Comparison of ENCODE assay signal across 13 cellular contexts in the genomic region with DNA sequence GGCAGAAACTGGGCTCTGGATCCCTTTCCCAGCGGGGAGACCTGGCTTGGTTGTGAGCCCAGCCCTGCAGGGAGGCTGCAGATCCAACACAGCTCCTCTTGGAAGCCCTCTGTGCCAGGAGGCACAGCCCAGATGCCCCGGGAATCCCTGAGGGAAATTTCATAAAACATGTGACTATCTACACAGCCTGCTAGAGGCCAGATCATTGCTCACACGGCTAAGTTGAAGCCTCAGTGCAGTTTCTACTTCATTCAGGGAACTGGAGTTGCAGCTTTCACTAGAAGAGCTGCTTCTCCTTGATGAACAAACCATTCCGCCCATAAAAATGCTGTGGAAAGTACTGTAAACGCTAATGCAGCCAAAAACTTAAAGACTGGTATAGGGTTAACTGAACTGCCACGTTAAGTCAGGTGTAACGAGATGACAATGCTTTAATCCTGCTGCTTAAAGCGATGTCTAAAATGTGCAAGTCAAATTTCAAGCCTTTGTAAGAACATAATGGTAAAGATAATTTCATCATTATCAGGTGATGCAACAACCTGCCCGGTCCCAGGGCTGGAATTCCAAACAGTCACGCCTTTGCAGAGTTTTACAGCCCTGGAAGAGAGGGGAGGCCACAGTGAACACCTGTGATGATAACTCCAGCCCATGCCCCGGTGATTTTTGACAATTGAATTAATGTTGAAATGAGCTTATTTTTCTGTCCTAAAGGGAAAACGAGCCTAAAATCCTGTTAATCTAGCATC.
A peak's percentile ranks its signal among the peaks of the same experiment; 100 is the strongest.
DNase-seq lines count a peak whose midpoint lies in the region; ATAC-seq and TF ChIP-seq lines count a peak whose summit lies in the region.
"Had no signal": no experiment of that assay in that cellular context is flagged by ENCODE, and none has a peak within 500 bp of the region (broad histone marks: within the 10 kb centered on the region; RNA-seq: fewer than 3 reads in every experiment).

No MANE protein-coding gene starts in this region.

- H3K27me3 ChIP-seq in breast epithelium (no peaks in the 10 kb centered on the region), PC-9 (ENCODE audit: insufficient read depth, low read depth) (no peaks in the 10 kb centered on the region), body of pancreas (no peaks in the 10 kb centered on the region)

- H3K36me3 ChIP-seq in breast epithelium (no peaks in the 10 kb centered on the region), PC-9 (ENCODE audit: low read depth) (no peaks in the 10 kb centered on the region), body of pancreas (replicated peaks in 1 of 2; ENCODE audit: insufficient read depth in 1 of 2, low read depth in 2 of 2) (no peaks in the 10 kb centered on the region)

- TF ChIP-seq POLR2A in breast epithelium (IDR thresholded peaks at IDR 0.05) (no peak), body of pancreas (IDR thresholded peaks at IDR 0.05) (no peak)

- no peak overlapping the region for H3K4me3 ChIP-seq in breast epithelium
- H3K4me3 ChIP-seq in PC-9 = peak overlapping the region; percentile 18; the same call in 1 of the 2 replicates
- no peak overlapping the region for H3K4me3 ChIP-seq in body of pancreas

- POLR2A ChIA-PET in MCF 10A (lab: Yijun Ruan, JAX) (interaction anchor here (1.6 to 2.6 kb wide), 3 partner anchors 58 to 180 kb away, joined by 4 to 12 read pairs (median 11); no protein-coding TSS in a partner anchor), PC-9 (lab: Charles Lee; ENCODE audit: unreplicated experiment) (interaction anchor here (0.5 to 0.6 kb wide), 3 partner anchors 114 to 321 kb away, joined by 4 to 7 read pairs (median 4); no protein-coding TSS in a partner anchor)

- peaks cover 16% of the 10 kb centered on the region; the same call in 1 of the 2 replicates for H3K79me2 ChIP-seq in PC-9 (ENCODE audit: low read depth)

- BruUV-seq in MCF 10A (replicated peaks; lab: Mats Ljungman, UMichigan) (no TSS peak), PC-9 (replicated peaks; lab: Mats Ljungman, UMichigan) (no TSS peak)

- H3K36me3 Mint-ChIP-seq in MCF 10A (ENCODE audit: insufficient read depth, unreplicated experiment) = peaks cover 24% of the 10 kb centered on the region

- H3K4me1 Mint-ChIP-seq in MCF 10A (ENCODE audit: insufficient read depth, unreplicated experiment) = peaks cover 31% of the 10 kb centered on the region

- 62 to 66% methylated on average over 11 to 12 of the region's 12 CpGs for WGBS in body of pancreas, 2 donors

- DNase-seq in MCF 10A (ENCODE audit: unreplicated experiment) (peak; percentile 80), breast epithelium (ENCODE audit: low spot score in 2 of 2) (no peak), PC-9 (peak; percentile 49 to 86), iris pigment epithelial cell (ENCODE audit: low read depth) (peak; percentile 28), hepatic stellate cell (ENCODE audit: low spot score) (no peak), body of pancreas (no peak)
- DNase-seq: activated CD4-positive, CD25-positive, alpha-beta regulatory T cell; activated naive CD4-positive, alpha-beta T cell; NCI-H1436; nephron progenitor cell; stimulated activated CD4-positive, alpha-beta T cell treated with anti-CD3 and anti-CD28 coated beads, Interleukin-2, amount 100 ng/mL, for 48 hours had no signal

- no peaks in the 10 kb centered on the region for H3K27me3 Mint-ChIP-seq in MCF 10A (ENCODE audit: insufficient read depth, unreplicated experiment)

- H3F3A ChIP-seq in PC-9 (ENCODE audit: insufficient read depth, low read depth) = peaks cover 54% of the 10 kb centered on the region

- H3K4me2 ChIP-seq in PC-9 = peak overlapping the region; percentile 64

- H3K9me3 ChIP-seq in breast epithelium (no peaks in the 10 kb centered on the region), PC-9 (ENCODE audit: insufficient read depth, low read depth) (no peaks in the 10 kb centered on the region), body of pancreas (no peaks in the 10 kb centered on the region)

- CTCF ChIA-PET in MCF 10A (lab: Yijun Ruan, JAX) (interaction anchor here (0.9 to 3.1 kb wide), 5 partner anchors 13 to 172 kb away, joined by 3 to 21 read pairs (median 3); partner anchors contain the start of gene ZFHX3), PC-9 (lab: Charles Lee) (interaction anchor here (1.2 to 1.3 kb wide), 2 partner anchors 43 to 114 kb away, joined by 3 to 4 read pairs; no protein-coding TSS in a partner anchor)

- TF ChIP-seq CTCF in MCF 10A (IDR thresholded peaks at IDR 0.05; ENCODE audit: unreplicated experiment) (no peak), breast epithelium (IDR thresholded peaks at IDR 0.05) (no peak), PC-9 (conservative IDR thresholded peaks at IDR 0.05) (no peak), body of pancreas (IDR thresholded peaks at IDR 0.05) (no peak)

- H2AFZ ChIP-seq in PC-9 = no peak overlapping the region

- no peaks in the 10 kb centered on the region for H3K9me3 Mint-ChIP-seq in MCF 10A (ENCODE audit: unreplicated experiment)

- intact Hi-C loops in MCF 10A (cut with micrococcal nuclease) (loop anchor here (2.0 to 5.0 kb wide), 3 partner anchors 112 to 633 kb away; no protein-coding TSS in a partner anchor), breast epithelium (cut with DNase I; ENCODE audit: low total_unique reads) (no loop called here), PC-9 (cut with micrococcal nuclease; ENCODE audit: unreplicated experiment) (loop anchor here (2.0 kb wide), 2 partner anchors 77 to 121 kb away; no protein-coding TSS in a partner anchor), body of pancreas (cut with DNase I) (no loop called here)

- H3K27ac ChIP-seq in breast epithelium (no peak overlapping the region), PC-9 (peak overlapping the region; percentile 95), body of pancreas (peak overlapping the region in 1 of 4 donors; percentile 9)

- no peaks in the 10 kb centered on the region for H3K9me2 ChIP-seq in PC-9 (ENCODE audit: insufficient read depth)

- no peak for ATAC-seq in activated CD4-positive, CD25-positive, alpha-beta regulatory T cell treated with anti-CD3 and anti-CD28 coated beads, Interleukin-2, amount 50 U/mL, for 24 hours
- ATAC-seq in HG03159 (IDR thresholded peaks at IDR 0.05; ENCODE audit: unreplicated experiment) (no peak), body of pancreas (no peak)

- H3K4me1 ChIP-seq in breast epithelium (peaks cover 0 to 2% of the 10 kb centered on the region in 2 donors), PC-9 (replicated peaks; ENCODE audit: insufficient read depth) (peaks cover 46% of the 10 kb centered on the region), body of pancreas (peaks cover 12% of the 10 kb centered on the region)

- no peaks in the 10 kb centered on the region for H4K20me1 ChIP-seq in PC-9 (ENCODE audit: insufficient read depth)

- H3K27ac Mint-ChIP-seq in MCF 10A (ENCODE audit: low read depth, unreplicated experiment) = peak overlapping the region; percentile 93
- H3K27ac Mint-ChIP-seq: nephron progenitor cell had no signal

- peak overlapping the region; percentile 38 for H3K4me3 Mint-ChIP-seq in MCF 10A (ENCODE audit: unreplicated experiment)
- H3K4me3 Mint-ChIP-seq: nephron progenitor cell had no signal

Comparison
In these comparisons a context has a peak if more than half of its experiments do, and no peak if none do; other contexts are left out.
1. DNase-seq: peak in MCF 10A (single experiment), PC-9 (2 of 2) and iris pigment epithelial cell (single experiment); none in breast epithelium (0 of 2), hepatic stellate cell (single experiment) and body of pancreas (0 of 4).
2. intact Hi-C loops: an anchor here in MCF 10A (2.0 to 5.0 kb wide) and PC-9 (2.0 kb wide); none called in breast epithelium and body of pancreas.